11 cellular contexts compared by ENCODE assay signal in the genomic region with DNA sequence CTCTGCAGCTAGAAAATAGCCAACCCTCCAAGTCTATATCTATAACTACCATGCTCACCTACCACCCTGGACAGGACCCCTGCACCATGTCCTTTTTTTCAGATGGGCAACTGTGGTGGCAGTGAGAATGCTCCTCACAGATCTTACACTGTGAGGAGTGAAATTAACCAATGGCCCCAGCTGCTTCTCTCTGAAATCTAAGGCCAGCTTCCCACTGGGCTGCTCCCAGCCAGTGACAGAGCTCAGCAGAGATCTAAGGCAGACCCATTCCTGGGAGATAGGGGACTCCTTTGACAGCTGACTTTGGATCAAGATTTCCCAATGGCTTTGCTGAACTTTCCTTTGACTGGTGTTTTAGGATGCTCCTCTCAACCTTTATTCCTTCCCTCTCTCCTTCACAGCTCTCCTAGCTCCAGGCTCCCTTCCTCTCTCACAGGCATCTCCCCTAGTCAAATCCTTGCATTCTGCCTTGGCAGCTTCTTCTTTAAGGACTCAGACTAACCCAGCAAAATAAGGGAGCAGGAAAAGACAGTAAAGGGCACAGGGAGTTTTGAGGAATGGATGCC. TPM values are rescaled to one million over a fixed set of nuclear protein-coding genes. Genes with fewer than 3 reads are reported as not detected.
DNase-seq lines count a peak whose midpoint lies in the region; ATAC-seq and TF ChIP-seq lines count a peak whose summit lies in the region.
"Had no signal": no experiment of that assay in that cellular context is flagged by ENCODE, and none has a peak within 500 bp of the region (broad histone marks: within the 10 kb centered on the region; RNA-seq: fewer than 3 reads in every experiment).

No MANE protein-coding gene starts in this region.

- no peak overlapping the region for H3K4me3 ChIP-seq in iPS-20b (ENCODE audit: low read length)
- no peak overlapping the region for H3K4me3 ChIP-seq in parathyroid adenoma (ENCODE audit: low read depth, low read length)
- H3K4me3 ChIP-seq: right lobe of liver had no signal

- CTCF ChIA-PET in activated CD8-positive, alpha-beta memory T cell treated with anti-CD3 and anti-CD28 coated beads, Interleukin-2, amount 10 ng/mL, durations not matched to agents 7 days and 5 days (lab: Charles Lee): interaction anchor here (1.0 to 5.5 kb wide), 13 partner anchors 10 to 277 kb away, joined by 4 to 79 read pairs (median 5); a partner anchor contains a TSS

- H3K4me1 ChIP-seq in iPS-20b (ENCODE audit: insufficient read depth, low read length) (peaks cover 27% of the 10 kb centered on the region), parathyroid adenoma (peaks cover 15% of the 10 kb centered on the region)

- peak overlapping the region; percentile 6; the same call in 1 of the 2 replicates for H3K9ac ChIP-seq in iPS-20b (ENCODE audit: low read depth, low read length)
- no peak overlapping the region for H3K9ac ChIP-seq in parathyroid adenoma

- H3K27me3 Mint-ChIP-seq in activated CD8-positive, alpha-beta memory T cell treated with anti-CD3 and anti-CD28 coated beads, Interleukin-2, amount 10 ng/mL, durations not matched to agents 7 days and 5 days: peaks cover 3% of the 10 kb centered on the region

- peak overlapping the region; percentile 54 for H3K27ac Mint-ChIP-seq in activated CD8-positive, alpha-beta memory T cell treated with anti-CD3 and anti-CD28 coated beads, Interleukin-2, amount 10 ng/mL, durations not matched to agents 7 days and 5 days

- H3K9me3 ChIP-seq in iPS-20b (ENCODE audit: insufficient read depth, low read depth, low read length) (no peaks in the 10 kb centered on the region), parathyroid adenoma (ENCODE audit: control insufficient read depth, low read length) (no peaks in the 10 kb centered on the region)
- H3K9me3 ChIP-seq: right lobe of liver had no signal

- H3K9me3 Mint-ChIP-seq in activated CD8-positive, alpha-beta memory T cell treated with anti-CD3 and anti-CD28 coated beads, Interleukin-2, amount 10 ng/mL, durations not matched to agents 7 days and 5 days (ENCODE audit: low read depth): no peaks in the 10 kb centered on the region
- H3K9me3 Mint-ChIP-seq: activated T-helper 2 cell treated with anti-CD3 and anti-CD28 coated beads, Interferon-gamma antibody, Interleukin-2, Interleukin-4, amounts not matched to agents 10 μg/mL and 5 μg/mL and 100 μg/mL, durations not matched to agents 14 hours and 24 hours and 36 hours had no signal

- H3K36me3 ChIP-seq in iPS-20b (ENCODE audit: insufficient read depth, low read depth, low read length) (peaks cover 16% of the 10 kb centered on the region), parathyroid adenoma (ENCODE audit: control insufficient read depth, insufficient read depth, low read length) (no peaks in the 10 kb centered on the region)
- H3K36me3 ChIP-seq: right lobe of liver had no signal

- DNase-seq in activated CD8-positive, alpha-beta memory T cell treated with anti-CD3 and anti-CD28 coated beads, Interleukin-2, amount 10 ng/mL, durations not matched to agents 7 days and 5 days: no peak
- DNase-seq in activated CD8-positive, alpha-beta memory T cell treated with anti-CD3 and anti-CD28 coated beads, Interleukin-2, amount 50 U/mL, for 48 hours: no peak
- DNase-seq in OCI-M1 (lab: John Stamatoyannopoulos, UW) (peak; percentile 13), anterior cingulate cortex (lab: John Stamatoyannopoulos, UW) (no peak), GM03348 (ENCODE audit: low spot score) (no peak), AML-193 (lab: John Stamatoyannopoulos, UW) (no peak)

- ATAC-seq in activated CD8-positive, alpha-beta memory T cell treated with anti-CD3 and anti-CD28 coated beads, Interleukin-2, amount 10 ng/mL, durations not matched to agents 7 days and 5 days: no peak
- ATAC-seq: HCT116 had no signal

- H3K27ac ChIP-seq in iPS-20b (ENCODE audit: low read length) (no peak overlapping the region), parathyroid adenoma (no peak overlapping the region)
- H3K27ac ChIP-seq: right lobe of liver had no signal

- H3K27me3 ChIP-seq in iPS-20b (ENCODE audit: insufficient read depth, low read length) (no peaks in the 10 kb centered on the region), parathyroid adenoma (ENCODE audit: control insufficient read depth, insufficient read depth, low read length) (no peaks in the 10 kb centered on the region)
- H3K27me3 ChIP-seq: right lobe of liver had no signal

- H3K4me3 Mint-ChIP-seq in activated CD8-positive, alpha-beta memory T cell treated with anti-CD3 and anti-CD28 coated beads, Interleukin-2, amount 10 ng/mL, durations not matched to agents 7 days and 5 days: no peak overlapping the region

- peaks cover 3% of the 10 kb centered on the region for H3K79me2 ChIP-seq in parathyroid adenoma

- no peak for TF ChIP-seq CTCF in parathyroid adenoma (IDR thresholded peaks at IDR 0.05)

- no peaks in the 10 kb centered on the region for H3K36me3 Mint-ChIP-seq in activated CD8-positive, alpha-beta memory T cell treated with anti-CD3 and anti-CD28 coated beads, Interleukin-2, amount 10 ng/mL, durations not matched to agents 7 days and 5 days

- no peak overlapping the region for H3K4me2 ChIP-seq in parathyroid adenoma (ENCODE audit: low read length)

- H3K4me1 Mint-ChIP-seq in activated CD8-positive, alpha-beta memory T cell treated with anti-CD3 and anti-CD28 coated beads, Interleukin-2, amount 10 ng/mL, durations not matched to agents 7 days and 5 days: peaks cover 30% of the 10 kb centered on the region

- H2AFZ ChIP-seq in parathyroid adenoma: peak overlapping the region; percentile 1

RNA-seq across cellular contexts. Expression of a gene that starts 1.6 kb away (rescaled TPM):
- total RNA-seq in activated CD8-positive, alpha-beta memory T cell treated with anti-CD3 and anti-CD28 coated beads, Interleukin-2, amount 10 ng/mL, durations not matched to agents 7 days and 5 days: 10 to 100 TPM in 1 of 2 experiments, 1 to 10 TPM in 1; 9.9 to 11.0 TPM

RNA-seq across cellular contexts. Expression of a gene that starts 32.5 kb away (rescaled TPM):
- 10 to 100 TPM; 46.5 to 64.1 TPM for total RNA-seq in activated CD8-positive, alpha-beta memory T cell treated with anti-CD3 and anti-CD28 coated beads, Interleukin-2, amount 10 ng/mL, durations not matched to agents 7 days and 5 days

RNA-seq across cellular contexts. Expression of a gene that starts 46.9 kb away (rescaled TPM):
- total RNA-seq in activated CD8-positive, alpha-beta memory T cell treated with anti-CD3 and anti-CD28 coated beads, Interleukin-2, amount 10 ng/mL, durations not matched to agents 7 days and 5 days: 10 to 100 TPM; 28.0 to 35.8 TPM

RNA-seq across cellular contexts. Expression of a gene that starts 47.0 kb away (rescaled TPM):
- total RNA-seq in activated CD8-positive, alpha-beta memory T cell treated with anti-CD3 and anti-CD28 coated beads, Interleukin-2, amount 10 ng/mL, durations not matched to agents 7 days and 5 days: 10 to 100 TPM; 87.1 to 90.0 TPM
